Comparison of ENCODE assay signal across 11 cellular contexts in the genomic region with DNA sequence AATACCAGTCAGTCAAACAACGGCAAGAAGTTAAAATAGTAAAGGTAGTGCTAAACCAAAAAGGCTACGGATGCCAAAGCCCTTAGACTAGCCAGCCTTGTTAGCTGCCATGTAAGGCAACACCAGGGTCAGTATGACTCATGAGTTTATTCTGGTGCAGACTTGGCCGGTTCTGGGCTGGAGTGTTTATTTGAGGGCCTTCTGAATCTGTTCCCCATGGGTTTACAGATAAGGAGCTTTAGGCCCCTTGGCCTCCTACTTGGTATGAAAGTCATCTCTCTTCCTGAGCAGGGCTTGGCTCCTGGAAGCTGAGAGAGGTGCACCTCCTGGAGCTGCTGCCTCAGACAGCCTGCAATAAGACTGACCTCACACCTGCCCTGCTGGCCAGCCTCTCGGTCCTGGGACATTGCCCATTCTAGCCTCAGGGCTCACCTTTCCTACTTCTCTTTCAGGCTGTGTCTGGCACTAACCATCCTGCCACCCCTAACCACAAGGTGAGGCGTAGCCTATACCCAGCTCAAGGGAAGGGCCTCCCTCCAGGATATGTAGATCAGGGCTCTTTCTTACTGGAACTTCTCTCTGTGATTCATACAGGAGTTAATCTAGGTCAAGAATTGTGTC. TPM values are rescaled to one million over a fixed set of nuclear protein-coding genes. Genes with fewer than 3 reads are reported as not detected.
DNase-seq lines count a peak whose midpoint lies in the region; ATAC-seq, FAIRE-seq and TF ChIP-seq lines count a peak whose summit lies in the region.
"Had no signal": no experiment of that assay in that cellular context is flagged by ENCODE, and none has a peak within 500 bp of the region (broad histone marks: within the 10 kb centered on the region; RNA-seq: fewer than 3 reads in every experiment).

No MANE protein-coding gene starts in this region.

- TF ChIP-seq POLR2A in body of pancreas (IDR thresholded peaks at IDR 0.05), result no peak
- no peak for TF ChIP-seq POLR2A in vagina (IDR thresholded peaks at IDR 0.05)

- TF ChIP-seq CTCF in body of pancreas (IDR thresholded peaks at IDR 0.05) (no peak), kidney epithelial cell (IDR thresholded peaks at IDR 0.05; ENCODE audit: insufficient read depth, low read length, poor library complexity, severe bottlenecking) (no peak), vagina (IDR thresholded peaks at IDR 0.05) (no peak)

- 45 to 46% methylated on average over 5 of the region's 5 CpGs for WGBS in body of pancreas, 2 donors

- H3K36me3 ChIP-seq in body of pancreas (replicated peaks in 1 of 2; ENCODE audit: insufficient read depth in 1 of 2, low read depth in 2 of 2), result no peaks in the 10 kb centered on the region
- no peaks in the 10 kb centered on the region for H3K36me3 ChIP-seq in kidney epithelial cell (ENCODE audit: control insufficient read depth, insufficient read depth, low read length)
- no peaks in the 10 kb centered on the region for H3K36me3 ChIP-seq in vagina

- H3K4me1 ChIP-seq in body of pancreas, result no peaks in the 10 kb centered on the region
- H3K4me1 ChIP-seq in vagina, result peaks cover 28% of the 10 kb centered on the region

- peak; percentile 8 for DNase-seq in NOMO-1 treated with DMSO at 0.1 percent for 48 hours (lab: John Stamatoyannopoulos, UW; ENCODE audit: unreplicated experiment)
- DNase-seq in NOMO-1 treated with dmso at 0.1 percent for 144 hours (lab: John Stamatoyannopoulos, UW; ENCODE audit: unreplicated experiment), result no peak
- DNase-seq in body of pancreas, result peak in 2 of 4 donors; percentile 16 to 20
- DNase-seq in kidney epithelial cell (ENCODE audit: low read depth), result peak; percentile 21
- DNase-seq in vagina (ENCODE audit: extremely low spot score in 2 of 2), result no peak
- DNase-seq in activated CD4-positive, alpha-beta T cell treated with anti-CD3 and anti-CD28 coated beads, Interleukin-2, amount 50 U/mL, for 48 hours, result no peak
- no peak for DNase-seq in activated naive CD4-positive, alpha-beta T cell (lab: John Stamatoyannopoulos, UW)
- no peak for DNase-seq in RCC 7860 (ENCODE audit: low spot score)
- DNase-seq: nucleus accumbens had no signal

- intact Hi-C loops in body of pancreas (cut with DNase I), result no loop called here
- intact Hi-C loops in vagina (cut with DNase I), result no loop called here

- no peaks in the 10 kb centered on the region for H3K9me3 ChIP-seq in body of pancreas
- no peaks in the 10 kb centered on the region for H3K9me3 ChIP-seq in vagina

- ATAC-seq in body of pancreas, result peak; percentile 58

- H3K27me3 ChIP-seq in body of pancreas, result no peaks in the 10 kb centered on the region
- no peaks in the 10 kb centered on the region for H3K27me3 ChIP-seq in kidney epithelial cell (ENCODE audit: control insufficient read depth, insufficient read depth, low read length)
- H3K27me3 ChIP-seq in vagina, result no peaks in the 10 kb centered on the region

- FAIRE-seq in RCC 7860 (lab: Jason Lieb, UNC), result no peak
- FAIRE-seq: A204.1 had no signal

- no peak overlapping the region for H3K4me3 ChIP-seq in body of pancreas
- no peak overlapping the region for H3K4me3 ChIP-seq in kidney epithelial cell (ENCODE audit: low read depth, low read length)
- no peak overlapping the region for H3K4me3 ChIP-seq in vagina

- no peak overlapping the region for H3K27ac ChIP-seq in body of pancreas
- H3K27ac ChIP-seq in vagina, result peak overlapping the region; percentile 64

RNA-seq across cellular contexts. Expression of gene RTP1, which starts 10.4 kb away (rescaled TPM):
- total RNA-seq in body of pancreas (not detected), kidney epithelial cell (not detected in 2 replicates), vagina (not detected)
- total RNA-seq: OCI-LY7 had no signal

RNA-seq across cellular contexts. Expression of gene RPL39L, which starts 47.6 kb away (rescaled TPM):
- total RNA-seq in body of pancreas (1 to 10 TPM in 1 of 2 donors, not detected in 1; 7.8 TPM), kidney epithelial cell (18.9 and 26.5 TPM in 2 replicates), vagina (10.8 TPM)

Comparison
In these comparisons a context has a peak if more than half of its experiments do, and no peak if none do; other contexts are left out.
1. DNase-seq: peak in NOMO-1 treated with DMSO at 0.1 percent for 48 hours (single experiment) and kidney epithelial cell (single experiment); none in NOMO-1 treated with dmso at 0.1 percent for 144 hours (single experiment), vagina (0 of 2), activated CD4-positive, alpha-beta T cell treated with anti-CD3 and anti-CD28 coated beads, Interleukin-2, amount 50 U/mL, for 48 hours (0 of 2), activated naive CD4-positive, alpha-beta T cell (0 of 4) and RCC 7860 (single experiment).